In the genomic region with DNA sequence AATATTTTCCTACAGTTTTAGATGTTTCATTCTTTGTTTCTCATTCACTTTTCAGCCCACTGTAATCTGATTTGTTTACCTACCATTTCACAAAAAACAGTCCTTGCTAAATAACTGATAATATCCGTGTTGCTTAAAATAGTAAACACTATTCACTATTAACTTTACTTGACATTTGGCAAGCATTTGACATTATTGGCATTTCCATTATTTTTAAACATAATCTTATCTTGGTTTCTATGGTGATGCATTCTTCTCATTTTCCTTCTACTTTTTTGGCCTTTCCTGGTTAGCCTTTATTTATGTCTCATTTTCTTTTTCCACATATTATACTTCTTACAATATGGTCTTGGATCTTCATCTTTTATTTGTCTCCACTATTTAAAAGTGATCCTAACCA, we compare ENCODE assay signal across 18 cellular contexts.
A peak's percentile ranks its signal among the peaks of the same experiment; 100 is the strongest.
DNase-seq lines count a peak whose midpoint lies in the region; ATAC-seq, FAIRE-seq and TF ChIP-seq lines count a peak whose summit lies in the region.
"Had no signal": no experiment of that assay in that cellular context is flagged by ENCODE, and none has a peak within 500 bp of the region (broad histone marks: within the 10 kb centered on the region; RNA-seq: fewer than 3 reads in every experiment).

No MANE protein-coding gene starts in this region.

- intact Hi-C loops in pancreas (cut with DNase I) = no loop called here
- intact Hi-C loops in activated CD4-positive, alpha-beta T cell treated with anti-CD3 and anti-CD28 coated beads, Interleukin-2, amount 10 ng/mL, durations not matched to agents 24 days and 14 days (cut with micrococcal nuclease) = no loop called here

- WGBS in pancreas, 2 donors = 2 to 15% methylated on average over 1 of the region's 1 CpG

- peaks cover 6% of the 10 kb centered on the region for H3K4me1 Mint-ChIP-seq in astrocyte (ENCODE audit: low read depth, unreplicated experiment)
- H3K4me1 Mint-ChIP-seq in activated CD4-positive, alpha-beta T cell treated with anti-CD3 and anti-CD28 coated beads, Interleukin-2, amount 10 ng/mL, durations not matched to agents 24 days and 14 days = no peaks in the 10 kb centered on the region
- H3K4me1 Mint-ChIP-seq: H9 had no signal

- no peaks in the 10 kb centered on the region for H3K9me3 ChIP-seq in astrocyte (ENCODE audit: insufficient read depth, low read depth, low read length)
- H3K9me3 ChIP-seq in pancreas = no peaks in the 10 kb centered on the region

- peak in 3 of 4 donors; percentile 56 to 70 (median 68) for ATAC-seq in pancreas
- no peak for ATAC-seq in GM21367 (IDR thresholded peaks at IDR 0.05; ENCODE audit: unreplicated experiment)

- H2AFZ ChIP-seq in astrocyte (ENCODE audit: low read depth, low read length) = no peak overlapping the region

- FAIRE-seq in astrocyte (lab: Jason Lieb, UNC) (no peak), pancreas (lab: Jason Lieb, UNC) (no peak)
- FAIRE-seq: A204.1, H1, HTR-8/SVneo had no signal

- no peak overlapping the region for H3K9ac ChIP-seq in astrocyte (ENCODE audit: low read length)

- H3K27ac Mint-ChIP-seq in astrocyte (ENCODE audit: unreplicated experiment) = no peak overlapping the region
- no peak overlapping the region for H3K27ac Mint-ChIP-seq in activated CD4-positive, alpha-beta T cell treated with anti-CD3 and anti-CD28 coated beads, Interleukin-2, amount 10 ng/mL, durations not matched to agents 24 days and 14 days
- H3K27ac Mint-ChIP-seq: CD4-positive, alpha-beta T cell; H9 had no signal

- peaks cover 2% of the 10 kb centered on the region for H3K9me3 Mint-ChIP-seq in astrocyte (ENCODE audit: unreplicated experiment)
- H3K9me3 Mint-ChIP-seq in activated CD4-positive, alpha-beta T cell treated with anti-CD3 and anti-CD28 coated beads, Interleukin-2, amount 10 ng/mL, durations not matched to agents 24 days and 14 days = no peaks in the 10 kb centered on the region

- H3K27me3 Mint-ChIP-seq in astrocyte (ENCODE audit: low read depth, unreplicated experiment) = no peaks in the 10 kb centered on the region
- no peaks in the 10 kb centered on the region for H3K27me3 Mint-ChIP-seq in activated CD4-positive, alpha-beta T cell treated with anti-CD3 and anti-CD28 coated beads, Interleukin-2, amount 10 ng/mL, durations not matched to agents 24 days and 14 days
- H3K27me3 Mint-ChIP-seq: CD4-positive, alpha-beta T cell had no signal

- H3K36me3 ChIP-seq in astrocyte (ENCODE audit: insufficient read depth, low read length) (no peaks in the 10 kb centered on the region), pancreas (no peaks in the 10 kb centered on the region)

- H3K4me1 ChIP-seq in astrocyte (ENCODE audit: insufficient read depth, low read length) (no peaks in the 10 kb centered on the region), pancreas (peaks cover 0 to 14% (median 6%) of the 10 kb centered on the region in 3 donors)

- H3K36me3 Mint-ChIP-seq in astrocyte (ENCODE audit: low read depth, unreplicated experiment) = no peaks in the 10 kb centered on the region
- no peaks in the 10 kb centered on the region for H3K36me3 Mint-ChIP-seq in activated CD4-positive, alpha-beta T cell treated with anti-CD3 and anti-CD28 coated beads, Interleukin-2, amount 10 ng/mL, durations not matched to agents 24 days and 14 days (ENCODE audit: low read depth)

- TF ChIP-seq CTCF in astrocyte (IDR thresholded peaks at IDR 0.05; ENCODE audit: insufficient read depth, low read depth, low read length) = no peak
- no peak for TF ChIP-seq CTCF in choroid plexus epithelial cell (conservative IDR thresholded peaks at IDR 0.05; ENCODE audit: low read depth, low read length)
- no peak for TF ChIP-seq CTCF in pancreas (IDR thresholded peaks at IDR 0.05)

- H3K27ac ChIP-seq in astrocyte (ENCODE audit: low read depth, low read length) (no peak overlapping the region), pancreas (peak overlapping the region in 1 of 4 donors; percentile 40)
- H3K27ac ChIP-seq: C4-2B had no signal

- no peaks in the 10 kb centered on the region for H3K27me3 ChIP-seq in astrocyte (ENCODE audit: insufficient read depth, low read length)
- no peaks in the 10 kb centered on the region for H3K27me3 ChIP-seq in pancreas

- no peaks in the 10 kb centered on the region for H3K79me2 ChIP-seq in astrocyte (ENCODE audit: insufficient read depth, low read length)

- H3K4me3 ChIP-seq in astrocyte (ENCODE audit: insufficient read depth, low read depth, low read length) (no peak overlapping the region), choroid plexus epithelial cell (ENCODE audit: low read depth, low read length) (no peak overlapping the region), pancreas (no peak overlapping the region)

- DNase-seq in astrocyte (ENCODE audit: low read depth) (no peak), choroid plexus epithelial cell (ENCODE audit: low read depth) (peak; percentile 2), pancreas (no peak), cerebellar cortex (ENCODE audit: low spot score) (no peak), AG20443 (ENCODE audit: low spot score) (no peak)
- DNase-seq in activated CD4-positive, alpha-beta T cell treated with anti-CD3 and anti-CD28 coated beads, Interleukin-2, amount 10 ng/mL, durations not matched to agents 24 days and 14 days = no peak
- DNase-seq: ACHN; AML-193; CD4-positive, alpha-beta T cell; DMS79 treated with DMSO at 0.1 percent for 48 hours; GF-D8; H9; IMR-90 had no signal

- no peaks in the 10 kb centered on the region for H4K20me1 ChIP-seq in astrocyte (ENCODE audit: insufficient read depth, low read length)

- peak overlapping the region; percentile 11 for H3K4me2 ChIP-seq in astrocyte (ENCODE audit: low read length)

- no peak overlapping the region for H3K4me3 Mint-ChIP-seq in astrocyte (ENCODE audit: unreplicated experiment)
- H3K4me3 Mint-ChIP-seq in activated CD4-positive, alpha-beta T cell treated with anti-CD3 and anti-CD28 coated beads, Interleukin-2, amount 10 ng/mL, durations not matched to agents 24 days and 14 days = no peak overlapping the region
- H3K4me3 Mint-ChIP-seq: CD4-positive, alpha-beta T cell; H9 had no signal
